In the genomic region with DNA sequence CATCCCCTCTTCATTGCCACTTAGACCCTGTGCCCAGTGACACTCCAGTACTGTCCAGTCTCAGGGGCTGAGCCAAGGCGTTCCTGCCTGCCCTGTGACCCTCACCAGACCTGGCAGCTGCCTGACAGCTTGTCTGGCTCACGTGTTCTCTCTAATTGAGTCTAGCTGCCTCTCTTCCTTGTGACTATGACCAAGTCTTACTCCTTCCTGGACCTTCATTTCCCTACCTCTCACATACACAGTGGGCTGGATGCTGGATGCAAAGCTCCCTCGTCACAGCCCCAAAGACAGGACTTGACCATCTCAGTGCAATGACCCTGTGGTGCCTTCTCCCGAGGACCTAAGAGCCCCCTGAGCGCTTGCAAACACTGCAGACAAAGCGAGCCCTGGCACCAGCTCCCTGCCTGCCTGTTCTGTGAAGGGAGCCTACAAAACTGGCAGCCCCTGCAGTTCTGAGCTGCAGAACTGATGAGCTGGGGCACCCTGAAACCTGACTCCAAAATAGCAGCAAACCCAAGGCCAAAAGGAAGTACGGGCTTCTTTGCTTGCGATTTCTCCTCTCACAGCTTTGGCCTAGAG, we compare ENCODE assay signal across 8 cellular contexts.
A peak's percentile ranks its signal among the peaks of the same experiment; 100 is the strongest.
DNase-seq lines count a peak whose midpoint lies in the region; ATAC-seq and TF ChIP-seq lines count a peak whose summit lies in the region.

No MANE protein-coding gene starts in this region.

- H3K27me3 ChIP-seq in BLaER1 treated with 17β-estradiol and CSF1 and Interleukin-3, amounts not matched to agents 10 nM and 100 nM = no peaks in the 10 kb centered on the region
- no peaks in the 10 kb centered on the region for H3K27me3 ChIP-seq in MM.1S (replicated peaks; ENCODE audit: insufficient read depth, low read length)
- no peaks in the 10 kb centered on the region for H3K27me3 ChIP-seq in muscle layer of colon (ENCODE audit: control insufficient read depth in 1 of 2, insufficient read depth in 2 of 2, low read length in 2 of 2)

- H3K27ac ChIP-seq in BLaER1 treated with 17β-estradiol and CSF1 and Interleukin-3, amounts not matched to agents 10 nM and 100 nM = peak overlapping the region; percentile 62 to 88 (median 83); a peak in 21 of 22 replicates
- H3K27ac ChIP-seq in MM.1S (ENCODE audit: low read length) = peak overlapping the region; percentile 12; the same call in 1 of the 2 replicates
- peak overlapping the region; percentile 81 to 88 for H3K27ac ChIP-seq in coronary artery
- H3K27ac ChIP-seq in muscle layer of colon (ENCODE audit: low read depth, low read length) = peak overlapping the region; percentile 77

- peaks cover 50 to 72% (median 67%) of the 10 kb centered on the region in 11 experiments for H4K20me1 ChIP-seq in BLaER1 treated with 17β-estradiol and CSF1 and Interleukin-3, amounts not matched to agents 10 nM and 100 nM
- H4K20me1 ChIP-seq in MM.1S (ENCODE audit: insufficient read depth, low read length) = peaks cover 6% of the 10 kb centered on the region; the same call in 1 of the 2 replicates

- peak overlapping the region; percentile 73 to 84 (median 78) for H3K4me3 ChIP-seq in BLaER1 treated with 17β-estradiol and CSF1 and Interleukin-3, amounts not matched to agents 10 nM and 100 nM
- H3K4me3 ChIP-seq in MM.1S (ENCODE audit: low read length) (peak overlapping the region; percentile 82), coronary artery (peak overlapping the region; percentile 87), muscle layer of colon (ENCODE audit: low read depth in 1 of 2, low read length in 2 of 2) (peak overlapping the region; percentile 55 to 87)

- no peaks in the 10 kb centered on the region for H3K9me2 ChIP-seq in MM.1S (replicated peaks; ENCODE audit: insufficient read depth, low read length)

- peak overlapping the region; percentile 85 to 92 (median 88) for H3K9ac ChIP-seq in BLaER1 treated with 17β-estradiol and CSF1 and Interleukin-3, amounts not matched to agents 10 nM and 100 nM
- H3K9ac ChIP-seq in MM.1S (ENCODE audit: low read length) (peak overlapping the region; percentile 66; the same call in 1 of the 2 replicates), muscle layer of colon (ENCODE audit: low read length) (peak overlapping the region; percentile 58)

- peaks cover 73 to 84% (median 81%) of the 10 kb centered on the region in 10 experiments for H3K4me1 ChIP-seq in BLaER1 treated with 17β-estradiol and CSF1 and Interleukin-3, amounts not matched to agents 10 nM and 100 nM
- H3K4me1 ChIP-seq in MM.1S (ENCODE audit: low read length) = peaks cover 43% of the 10 kb centered on the region
- H3K4me1 ChIP-seq in muscle layer of colon (ENCODE audit: insufficient read depth, low read length) = peaks cover 76% of the 10 kb centered on the region

- ATAC-seq in GM19328 (IDR thresholded peaks at IDR 0.05; ENCODE audit: unreplicated experiment) = no peak
- no peak for ATAC-seq in GM19463 (IDR thresholded peaks at IDR 0.05; ENCODE audit: unreplicated experiment)
- no peak for ATAC-seq in HG03159 (IDR thresholded peaks at IDR 0.05; ENCODE audit: unreplicated experiment)

- no peaks in the 10 kb centered on the region for H3K9me3 ChIP-seq in BLaER1 treated with 17β-estradiol and CSF1 and Interleukin-3, amounts not matched to agents 10 nM and 100 nM (replicated peaks in 1 of 11)
- H3K9me3 ChIP-seq in MM.1S (replicated peaks; ENCODE audit: insufficient read depth, low read length) = no peaks in the 10 kb centered on the region
- no peaks in the 10 kb centered on the region for H3K9me3 ChIP-seq in muscle layer of colon (ENCODE audit: low read length)

- DNase-seq in MM.1S = peak; percentile 59
- DNase-seq in coronary artery (ENCODE audit: low spot score) = no peak
- DNase-seq in NCI-H748 treated with DMSO at 0.1 percent for 48 hours (lab: John Stamatoyannopoulos, UW) = no peak

- H3F3A ChIP-seq in MM.1S (ENCODE audit: insufficient read depth, low read length) = 0 out of 2 replicates have a peak, but pooled peaks cover 6% of the 10 kb centered on the region

- no peak overlapping the region for H2AFZ ChIP-seq in MM.1S (ENCODE audit: low read length)

- no peak for TF ChIP-seq CTCF in MM.1S (IDR thresholded peaks at IDR 0.05; ENCODE audit: low read length)
- TF ChIP-seq CTCF in coronary artery (IDR thresholded peaks at IDR 0.05) = no peak

- peak overlapping the region; percentile 90 to 100 (median 99) for H3K4me2 ChIP-seq in BLaER1 treated with 17β-estradiol and CSF1 and Interleukin-3, amounts not matched to agents 10 nM and 100 nM
- peak overlapping the region; percentile 91 for H3K4me2 ChIP-seq in MM.1S (ENCODE audit: low read depth, low read length)

- H3K79me2 ChIP-seq in MM.1S (ENCODE audit: low read length) = peaks cover 61% of the 10 kb centered on the region

- peaks cover 0 to 10% (median 5%) of the 10 kb centered on the region in 11 experiments; a peak in 6 of 22 replicates for H3K36me3 ChIP-seq in BLaER1 treated with 17β-estradiol and CSF1 and Interleukin-3, amounts not matched to agents 10 nM and 100 nM
- H3K36me3 ChIP-seq in MM.1S (replicated peaks; ENCODE audit: insufficient read depth, low read length) = no peaks in the 10 kb centered on the region
- peaks cover 3% of the 10 kb centered on the region for H3K36me3 ChIP-seq in muscle layer of colon (ENCODE audit: insufficient read depth, low read length)

Comparison
In these comparisons a context has a peak if more than half of its experiments do, and no peak if none do; other contexts are left out.
1. H3K27ac ChIP-seq: peak in every context shown above with its lines; median percentile 84 in coronary artery; 83 in BLaER1 treated with 17β-estradiol and CSF1 and Interleukin-3, amounts not matched to agents 10 nM and 100 nM; 77 in muscle layer of colon; 12 in MM.1S.